9 cellular contexts compared by ENCODE assay signal in the genomic region with DNA sequence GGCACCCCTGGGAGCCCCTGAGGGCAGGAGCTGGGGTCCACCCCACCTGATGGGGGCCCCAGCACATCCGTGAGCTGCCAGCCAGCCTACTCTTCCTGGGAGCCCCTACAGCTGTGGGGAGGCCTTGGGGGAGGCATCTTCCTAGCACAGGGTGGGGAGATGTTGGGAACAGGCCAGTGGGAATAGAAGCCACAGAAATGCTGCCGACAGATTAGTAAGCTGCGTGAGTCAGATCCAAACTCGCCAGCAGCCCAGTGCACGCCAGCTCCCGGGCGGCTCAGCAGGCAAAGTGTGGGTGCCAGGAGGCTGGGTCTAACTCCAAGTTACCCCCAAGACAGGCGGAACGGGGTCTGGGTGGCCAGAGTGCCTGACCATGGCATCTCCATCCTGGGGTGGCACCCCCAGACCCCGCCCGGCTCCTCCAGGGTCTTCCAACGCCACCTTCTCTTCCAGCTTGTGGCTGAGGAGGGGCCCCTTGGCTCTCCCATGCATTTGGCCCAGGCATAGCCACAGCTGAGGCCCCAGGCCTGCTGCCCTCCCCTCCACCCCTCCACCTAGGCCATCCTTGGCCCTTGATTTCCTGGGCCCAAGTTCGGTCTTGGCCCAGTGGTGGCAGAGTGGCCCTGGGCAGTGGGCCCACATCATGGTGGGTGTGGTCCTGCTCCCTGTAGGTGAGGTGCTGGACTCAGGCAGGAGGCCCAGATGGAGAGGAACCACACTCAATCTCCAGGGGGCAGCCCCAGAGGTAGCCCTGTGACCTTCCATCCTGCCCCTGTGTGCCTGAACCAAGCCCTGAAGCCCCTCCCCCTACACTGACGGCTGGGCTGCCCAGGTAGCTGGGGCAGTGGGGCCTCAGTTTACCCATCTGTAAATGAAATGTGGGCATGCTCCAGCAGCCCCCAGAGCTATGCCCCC. TPM values are rescaled to one million over a fixed set of nuclear protein-coding genes. Genes with fewer than 3 reads are reported as not detected.
DNase-seq lines count a peak whose midpoint lies in the region; ATAC-seq and TF ChIP-seq lines count a peak whose summit lies in the region.
"Had no signal": no experiment of that assay in that cellular context is flagged by ENCODE, and none has a peak within 500 bp of the region (broad histone marks: within the 10 kb centered on the region; RNA-seq: fewer than 3 reads in every experiment).

No MANE protein-coding gene starts in this region.

- no peak overlapping the region for H3K4ac ChIP-seq in mesendoderm (ENCODE audit: low read depth, low read length)

- no peak overlapping the region for H4K5ac ChIP-seq in mesendoderm (ENCODE audit: low read length)

- H2BK15ac ChIP-seq in mesendoderm (replicated peaks; ENCODE audit: low read depth), result no peak overlapping the region

- H3K4me3 Mint-ChIP-seq in T-helper 17 cell, result no peak overlapping the region

- no peaks in the 10 kb centered on the region for H3K4me1 ChIP-seq in mesendoderm (ENCODE audit: control insufficient read depth, low read depth, low read length)

- no peak for TF ChIP-seq CTCF in foreskin fibroblast (IDR thresholded peaks at IDR 0.05; ENCODE audit: low read depth, low read length)

- H3K27me3 Mint-ChIP-seq in T-helper 17 cell, result peaks cover 9% of the 10 kb centered on the region

- no CpG with 5 or more reads among the region's 14 CpGs for WGBS in mesendoderm (ENCODE audit: extremely low coverage, insufficient coverage, low lambda C conversion rate)

- H2BK5ac ChIP-seq in mesendoderm (ENCODE audit: low read length), result no peak overlapping the region

- no peak overlapping the region for H3K4me2 ChIP-seq in mesendoderm (ENCODE audit: low read length)

- no peak overlapping the region for H3K9ac ChIP-seq in mesendoderm (ENCODE audit: low read length)

- no peak overlapping the region for H2AK5ac ChIP-seq in mesendoderm (ENCODE audit: low read length)

- H3K23ac ChIP-seq in mesendoderm (ENCODE audit: low read length), result no peak overlapping the region

- H4K8ac ChIP-seq in mesendoderm (ENCODE audit: low read depth, low read length), result no peak overlapping the region

- H3K79me2 ChIP-seq in mesendoderm (ENCODE audit: control insufficient read depth, insufficient read depth, low read length), result no peaks in the 10 kb centered on the region

- DNase-seq in GM04504 (ENCODE audit: low read depth), result peak; percentile 91
- DNase-seq in T-helper 17 cell, result peak in 2 of 3 donors; percentile 2 to 5
- DNase-seq in foreskin fibroblast, result peak; percentile 94 to 98
- peak; percentile 86 for DNase-seq in skeletal muscle cell (ENCODE audit: low read depth)
- DNase-seq in mesendoderm, result no peak
- DNase-seq in foreskin melanocyte, result no peak

- no peak overlapping the region for H3K18ac ChIP-seq in mesendoderm (ENCODE audit: low read length)

- H3K36me3 ChIP-seq in mesendoderm (ENCODE audit: control insufficient read depth, insufficient read depth, low read length), result no peaks in the 10 kb centered on the region

- H3K4me3 ChIP-seq in foreskin fibroblast (ENCODE audit: low read depth in 1 of 2, low read length in 2 of 2) (no peak overlapping the region), skeletal muscle cell (ENCODE audit: low read depth, low read length) (no peak overlapping the region), mesendoderm (ENCODE audit: low read length) (no peak overlapping the region)

- no peaks in the 10 kb centered on the region for H3K9me3 ChIP-seq in T-helper 17 cell (ENCODE audit: control insufficient read depth, low read length, poor library complexity, severe bottlenecking)

- no peaks in the 10 kb centered on the region for H3K4me1 Mint-ChIP-seq in T-helper 17 cell

- H2BK120ac ChIP-seq in mesendoderm (ENCODE audit: low read depth, low read length), result no peak overlapping the region

- H3K27ac ChIP-seq in mesendoderm (ENCODE audit: low read depth, low read length), result no peak overlapping the region

- no peak overlapping the region for H3K56ac ChIP-seq in mesendoderm (ENCODE audit: low read length)

- no peaks in the 10 kb centered on the region for H3K27me3 ChIP-seq in mesendoderm (ENCODE audit: insufficient read depth, low read length, poor library complexity)

- peak overlapping the region; percentile 43 for H3K27ac Mint-ChIP-seq in T-helper 17 cell

- H3K79me1 ChIP-seq in mesendoderm (ENCODE audit: low read length), result no peaks in the 10 kb centered on the region

- no peaks in the 10 kb centered on the region for H3K36me3 Mint-ChIP-seq in T-helper 17 cell (ENCODE audit: low read depth)

- no peak for ATAC-seq in T-helper 17 cell
- no peak for ATAC-seq in GM19395 (IDR thresholded peaks at IDR 0.05; ENCODE audit: unreplicated experiment)
- ATAC-seq in HG02970 (IDR thresholded peaks at IDR 0.05; ENCODE audit: low FRiP score, unreplicated experiment), result no peak

RNA-seq across cellular contexts. Expression of gene CROCC2, which starts 15.4 kb away (rescaled TPM):
- not detected for total RNA-seq in T-helper 17 cell
- polyA plus RNA-seq in mesendoderm (2013, experiment 1 of 2), result not detected
- polyA plus RNA-seq in mesendoderm (2013, experiment 2 of 2), result not detected
- total RNA-seq: SK-MEL-5 had no signal

RNA-seq across cellular contexts. Expression of gene MAB21L4, which starts 25.6 kb away (rescaled TPM):
- total RNA-seq in T-helper 17 cell, result not detected
- polyA plus RNA-seq in mesendoderm (2013, experiment 1 of 2), result 1.7 TPM
- polyA plus RNA-seq in mesendoderm (2013, experiment 2 of 2), result 2.0 TPM
- total RNA-seq: SK-MEL-5 had no signal

RNA-seq across cellular contexts. Expression of gene AGXT, which starts 53.0 kb away (rescaled TPM):
- total RNA-seq in T-helper 17 cell, result not detected
- polyA plus RNA-seq in mesendoderm (2013, experiment 1 of 2), result not detected
- not detected for polyA plus RNA-seq in mesendoderm (2013, experiment 2 of 2)

Comparison
In these comparisons a context has a peak if more than half of its experiments do, and no peak if none do; other contexts are left out.
1. DNase-seq: peak in GM04504 (single experiment), T-helper 17 cell (2 of 3), foreskin fibroblast (2 of 2) and skeletal muscle cell (single experiment); none in mesendoderm (single experiment) and foreskin melanocyte (single experiment).